Comparison of ENCODE assay signal across 8 cellular contexts in the genomic region with DNA sequence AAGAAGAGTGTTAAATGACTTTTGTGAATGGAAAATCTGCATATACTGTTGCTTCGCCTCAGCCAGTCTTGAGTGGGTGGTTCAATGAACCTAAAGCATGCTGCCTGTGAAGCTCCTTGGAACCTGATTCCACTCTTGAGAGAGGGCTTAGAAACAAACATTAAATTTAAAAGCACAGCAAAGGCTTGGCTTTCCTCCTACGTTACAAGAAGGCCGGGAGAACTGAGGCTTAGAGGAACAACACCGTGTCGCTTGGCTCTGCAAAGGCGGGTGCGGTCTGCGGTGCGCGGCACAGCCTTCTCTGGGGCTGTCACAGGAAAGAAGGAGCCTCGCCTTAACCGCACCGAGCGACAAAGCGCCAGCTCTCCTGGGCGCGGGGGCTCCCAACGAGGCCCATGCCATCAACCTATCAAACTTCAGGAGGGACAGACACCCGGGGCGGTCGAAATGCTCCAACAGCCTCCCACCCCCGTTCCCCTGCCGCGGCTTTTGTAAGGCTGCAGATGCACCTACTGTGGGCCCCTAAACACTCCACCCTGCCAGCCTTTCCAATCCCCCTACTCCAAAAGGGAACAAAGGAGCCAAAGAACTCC. TPM values are rescaled to one million over a fixed set of nuclear protein-coding genes. Genes with fewer than 3 reads are reported as not detected.
DNase-seq lines count a peak whose midpoint lies in the region; ATAC-seq lines count a peak whose summit lies in the region.

No MANE protein-coding gene starts in this region.

- DNase-seq in NCI-H748 (lab: John Stamatoyannopoulos, UW; ENCODE audit: unreplicated experiment) (peak; percentile 69), midbrain (lab: John Stamatoyannopoulos, UW) (peak; percentile 27)
- DNase-seq in activated CD8-positive, alpha-beta T cell treated with anti-CD3 and anti-CD28 coated beads, Interleukin-2, amount 10 ng/mL, durations not matched to agents 7 days and 5 days, result peak; percentile 93
- peak; percentile 80 to 84 (median 83) for DNase-seq in effector memory CD4-positive, alpha-beta T cell
- peak; percentile 72 to 76 for DNase-seq in stimulated activated CD8-positive, alpha-beta memory T cell treated with anti-CD3 and anti-CD28 coated beads, Interleukin-2, amount 100 ng/mL, for 48 hours (ENCODE audit: low read depth in 2 of 2)

- POLR2A ChIA-PET in activated CD8-positive, alpha-beta T cell treated with anti-CD3 and anti-CD28 coated beads, Interleukin-2, amount 10 ng/mL, durations not matched to agents 7 days and 5 days (lab: Charles Lee), result interaction anchor here (0.6 to 1.9 kb wide), 10 partner anchors 8 to 1047 kb away, joined by 3 to 14 read pairs (median 4); a partner anchor contains a TSS

- H3K27ac ChIP-seq in ACC112 (ENCODE audit: low read depth, low read length), result peak overlapping the region; percentile 76
- peak overlapping the region; percentile 98 for H3K27ac ChIP-seq in effector memory CD4-positive, alpha-beta T cell (ENCODE audit: insufficient read depth, low read length, poor library complexity, severe bottlenecking)

- peak overlapping the region; percentile 91 for H2AFZ ChIP-seq in ACC112 (ENCODE audit: low read length, unreplicated experiment)

- peak overlapping the region; percentile 92 for H3K4me3 Mint-ChIP-seq in activated CD8-positive, alpha-beta T cell treated with anti-CD3 and anti-CD28 coated beads, Interleukin-2, amount 10 ng/mL, durations not matched to agents 7 days and 5 days

- peak overlapping the region; percentile 89 for H3K4me3 ChIP-seq in ACC112 (ENCODE audit: low read depth, low read length)
- H3K4me3 ChIP-seq in effector memory CD4-positive, alpha-beta T cell (ENCODE audit: insufficient read depth, low read depth, low read length, poor library complexity, severe bottlenecking), result peak overlapping the region; percentile 99

- H3K4me1 Mint-ChIP-seq in activated CD8-positive, alpha-beta T cell treated with anti-CD3 and anti-CD28 coated beads, Interleukin-2, amount 10 ng/mL, durations not matched to agents 7 days and 5 days (ENCODE audit: low read depth), result peaks cover 48% of the 10 kb centered on the region

- CTCF ChIA-PET in activated CD8-positive, alpha-beta T cell treated with anti-CD3 and anti-CD28 coated beads, Interleukin-2, amount 10 ng/mL, durations not matched to agents 7 days and 5 days (lab: Charles Lee), result interaction anchor here (1.0 to 1.5 kb wide), 4 partner anchors 8 to 210 kb away, joined by 3 to 6 read pairs (median 4); a partner anchor contains a TSS

- no peaks in the 10 kb centered on the region for H3K27me3 ChIP-seq in ACC112 (ENCODE audit: insufficient read depth, low read length)
- H3K27me3 ChIP-seq in effector memory CD4-positive, alpha-beta T cell (replicated peaks; ENCODE audit: control insufficient read depth, insufficient read depth, low read length, poor library complexity, severe bottlenecking), result no peaks in the 10 kb centered on the region

- peaks cover 33% of the 10 kb centered on the region for H3K4me1 ChIP-seq in ACC112 (ENCODE audit: control insufficient read depth, insufficient read depth, low read length, unreplicated experiment)
- peaks cover 18% of the 10 kb centered on the region for H3K4me1 ChIP-seq in effector memory CD4-positive, alpha-beta T cell (ENCODE audit: control insufficient read depth, insufficient read depth, low read length, poor library complexity, severe bottlenecking)

- peak; percentile 64 for ATAC-seq in GM18907 (IDR thresholded peaks at IDR 0.05; ENCODE audit: unreplicated experiment)
- ATAC-seq in HG03139 (IDR thresholded peaks at IDR 0.05; ENCODE audit: unreplicated experiment), result peak; percentile 44
- peak; percentile 78 for ATAC-seq in activated CD8-positive, alpha-beta T cell treated with anti-CD3 and anti-CD28 coated beads, Interleukin-2, amount 10 ng/mL, durations not matched to agents 7 days and 5 days

- H3K27ac Mint-ChIP-seq in activated CD8-positive, alpha-beta T cell treated with anti-CD3 and anti-CD28 coated beads, Interleukin-2, amount 10 ng/mL, durations not matched to agents 7 days and 5 days, result peak overlapping the region; percentile 98

- H3K27me3 Mint-ChIP-seq in activated CD8-positive, alpha-beta T cell treated with anti-CD3 and anti-CD28 coated beads, Interleukin-2, amount 10 ng/mL, durations not matched to agents 7 days and 5 days (ENCODE audit: low read depth), result no peaks in the 10 kb centered on the region

- H3K9me3 ChIP-seq in effector memory CD4-positive, alpha-beta T cell (ENCODE audit: control insufficient read depth, low read length), result no peaks in the 10 kb centered on the region

- H3K36me3 Mint-ChIP-seq in activated CD8-positive, alpha-beta T cell treated with anti-CD3 and anti-CD28 coated beads, Interleukin-2, amount 10 ng/mL, durations not matched to agents 7 days and 5 days (ENCODE audit: low read depth), result peaks cover 21% of the 10 kb centered on the region

- H3K36me3 ChIP-seq in ACC112 (ENCODE audit: insufficient read depth, low read length), result no peaks in the 10 kb centered on the region
- peaks cover 4% of the 10 kb centered on the region for H3K36me3 ChIP-seq in effector memory CD4-positive, alpha-beta T cell (ENCODE audit: control insufficient read depth, insufficient read depth, low read length)

- H3K9me3 Mint-ChIP-seq in activated CD8-positive, alpha-beta T cell treated with anti-CD3 and anti-CD28 coated beads, Interleukin-2, amount 10 ng/mL, durations not matched to agents 7 days and 5 days (ENCODE audit: insufficient read depth), result no peaks in the 10 kb centered on the region

- peaks cover 54% of the 10 kb centered on the region for H3K79me2 ChIP-seq in ACC112 (ENCODE audit: control insufficient read depth, insufficient read depth, low read length, unreplicated experiment)

RNA-seq across cellular contexts. Expression of a gene that starts 0.8 kb away (rescaled TPM):
- total RNA-seq in activated CD8-positive, alpha-beta T cell treated with anti-CD3 and anti-CD28 coated beads, Interleukin-2, amount 10 ng/mL, durations not matched to agents 7 days and 5 days, result 100 to 1,000 TPM; 113 to 119 TPM

Comparison
In these comparisons a context has a peak if more than half of its experiments do, and no peak if none do; other contexts are left out.
1. Peak in every context shown above with its lines: DNase-seq, ATAC-seq, H3K4me3 ChIP-seq and H3K27ac ChIP-seq.
2. DNase-seq: peak in every context shown above with its lines; median percentile 93 in activated CD8-positive, alpha-beta T cell treated with anti-CD3 and anti-CD28 coated beads, Interleukin-2, amount 10 ng/mL, durations not matched to agents 7 days and 5 days; 83 in effector memory CD4-positive, alpha-beta T cell; 74 in stimulated activated CD8-positive, alpha-beta memory T cell treated with anti-CD3 and anti-CD28 coated beads, Interleukin-2, amount 100 ng/mL, for 48 hours; 69 in NCI-H748; 27 in midbrain.